ENCODE assay signal across 16 cellular contexts in the genomic region with DNA sequence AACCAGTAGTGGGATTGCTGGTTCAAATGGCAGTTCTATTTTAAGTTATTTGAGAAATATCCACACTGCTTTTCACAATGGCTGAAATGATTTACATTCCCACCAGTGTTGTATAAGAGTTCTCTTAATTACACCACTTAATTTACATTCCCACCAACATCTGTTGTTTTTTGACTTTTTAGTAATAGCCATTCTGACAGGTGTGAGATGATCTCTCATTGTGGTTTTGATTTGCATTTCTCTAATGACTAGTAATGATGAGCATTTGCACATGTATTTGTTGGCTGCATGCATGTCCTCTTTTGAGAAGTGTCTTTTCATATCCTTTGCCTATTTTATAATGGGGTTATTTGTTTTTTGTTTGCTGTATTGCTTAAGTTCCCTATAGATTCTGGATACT.
A peak's percentile ranks its signal among the peaks of the same experiment; 100 is the strongest.
DNase-seq lines count a peak whose midpoint lies in the region; ATAC-seq lines count a peak whose summit lies in the region.
"Had no signal": no experiment of that assay in that cellular context is flagged by ENCODE, and none has a peak within 500 bp of the region (broad histone marks: within the 10 kb centered on the region; RNA-seq: fewer than 3 reads in every experiment).

No MANE protein-coding gene starts in this region.

- H3K36me3 Mint-ChIP-seq in activated CD8-positive, alpha-beta T cell treated with anti-CD3 and anti-CD28 coated beads, Interleukin-2, amount 10 ng/mL, durations not matched to agents 7 days and 5 days (ENCODE audit: low read depth), result no peaks in the 10 kb centered on the region
- no peaks in the 10 kb centered on the region for H3K36me3 Mint-ChIP-seq in activated naive CD8-positive, alpha-beta T cell treated with anti-CD3 and anti-CD28 coated beads for 36 hours

- peaks cover 3% of the 10 kb centered on the region for H3K9me3 Mint-ChIP-seq in activated CD8-positive, alpha-beta T cell treated with anti-CD3 and anti-CD28 coated beads, Interleukin-2, amount 10 ng/mL, durations not matched to agents 7 days and 5 days (ENCODE audit: insufficient read depth)
- H3K9me3 Mint-ChIP-seq in activated naive CD8-positive, alpha-beta T cell treated with anti-CD3 and anti-CD28 coated beads for 36 hours, result peaks cover 1% of the 10 kb centered on the region

- H3K4me1 Mint-ChIP-seq in activated CD8-positive, alpha-beta T cell treated with anti-CD3 and anti-CD28 coated beads, Interleukin-2, amount 10 ng/mL, durations not matched to agents 7 days and 5 days (ENCODE audit: low read depth), result no peaks in the 10 kb centered on the region
- H3K4me1 Mint-ChIP-seq in activated naive CD8-positive, alpha-beta T cell treated with anti-CD3 and anti-CD28 coated beads for 36 hours, result no peaks in the 10 kb centered on the region
- H3K4me1 Mint-ChIP-seq: B cell had no signal

- CTCF ChIA-PET in activated CD8-positive, alpha-beta T cell treated with anti-CD3 and anti-CD28 coated beads, Interleukin-2, amount 10 ng/mL, durations not matched to agents 7 days and 5 days (lab: Charles Lee), result no interaction called here

- no peak overlapping the region for H3K4me3 Mint-ChIP-seq in activated CD8-positive, alpha-beta T cell treated with anti-CD3 and anti-CD28 coated beads, Interleukin-2, amount 10 ng/mL, durations not matched to agents 7 days and 5 days
- H3K4me3 Mint-ChIP-seq in activated naive CD8-positive, alpha-beta T cell treated with anti-CD3 and anti-CD28 coated beads for 36 hours, result no peak overlapping the region
- H3K4me3 Mint-ChIP-seq: B cell; CD4-positive, alpha-beta T cell had no signal

- ATAC-seq in GM18867 (IDR thresholded peaks at IDR 0.05; ENCODE audit: unreplicated experiment) (peak; percentile 83), HG02610 (IDR thresholded peaks at IDR 0.05; ENCODE audit: unreplicated experiment) (peak; percentile 57)
- ATAC-seq in activated CD8-positive, alpha-beta T cell treated with anti-CD3 and anti-CD28 coated beads, Interleukin-2, amount 10 ng/mL, durations not matched to agents 7 days and 5 days, result no peak

- POLR2A ChIA-PET in activated CD8-positive, alpha-beta T cell treated with anti-CD3 and anti-CD28 coated beads, Interleukin-2, amount 10 ng/mL, durations not matched to agents 7 days and 5 days (lab: Charles Lee), result no interaction called here

- peak; percentile 72 for DNase-seq in NAMALWA (ENCODE audit: low spot score)
- no peak for DNase-seq in activated CD8-positive, alpha-beta T cell treated with anti-CD3 and anti-CD28 coated beads, Interleukin-2, amount 10 ng/mL, durations not matched to agents 7 days and 5 days
- no peak for DNase-seq in NCI-H345 treated with DMSO at 0.1 percent for 48 hours (lab: John Stamatoyannopoulos, UW; ENCODE audit: unreplicated experiment)
- DNase-seq in activated naive CD8-positive, alpha-beta T cell treated with anti-CD3 and anti-CD28 coated beads for 36 hours, result no peak
- no peak for DNase-seq in activated T-cell treated with anti-CD3 and anti-CD28 coated beads, Interleukin-2, amount 50 U/mL, for 1 hour
- DNase-seq: ACHN; Calu3; CD4-positive, alpha-beta T cell; KBM-7; NCI-H1092 treated with DMSO at 0.1 percent for 48 hours; NCI-H1694 treated with DMSO at 0.1 percent for 48 hours; NK-92 treated with Interleukin-12 subunit alpha and Interleukin-12 subunit beta, amount 100 ng/mL, for 24 hours; OCI-M1 had no signal

- no peak overlapping the region for H3K27ac Mint-ChIP-seq in activated CD8-positive, alpha-beta T cell treated with anti-CD3 and anti-CD28 coated beads, Interleukin-2, amount 10 ng/mL, durations not matched to agents 7 days and 5 days
- no peak overlapping the region for H3K27ac Mint-ChIP-seq in activated naive CD8-positive, alpha-beta T cell treated with anti-CD3 and anti-CD28 coated beads for 36 hours
- H3K27ac Mint-ChIP-seq: B cell; CD4-positive, alpha-beta T cell had no signal

- H3K27me3 Mint-ChIP-seq in activated CD8-positive, alpha-beta T cell treated with anti-CD3 and anti-CD28 coated beads, Interleukin-2, amount 10 ng/mL, durations not matched to agents 7 days and 5 days (ENCODE audit: low read depth), result no peaks in the 10 kb centered on the region
- H3K27me3 Mint-ChIP-seq in activated naive CD8-positive, alpha-beta T cell treated with anti-CD3 and anti-CD28 coated beads for 36 hours, result no peaks in the 10 kb centered on the region
- H3K27me3 Mint-ChIP-seq: B cell; CD4-positive, alpha-beta T cell had no signal
